8 cellular contexts compared by ENCODE assay signal in the genomic region with DNA sequence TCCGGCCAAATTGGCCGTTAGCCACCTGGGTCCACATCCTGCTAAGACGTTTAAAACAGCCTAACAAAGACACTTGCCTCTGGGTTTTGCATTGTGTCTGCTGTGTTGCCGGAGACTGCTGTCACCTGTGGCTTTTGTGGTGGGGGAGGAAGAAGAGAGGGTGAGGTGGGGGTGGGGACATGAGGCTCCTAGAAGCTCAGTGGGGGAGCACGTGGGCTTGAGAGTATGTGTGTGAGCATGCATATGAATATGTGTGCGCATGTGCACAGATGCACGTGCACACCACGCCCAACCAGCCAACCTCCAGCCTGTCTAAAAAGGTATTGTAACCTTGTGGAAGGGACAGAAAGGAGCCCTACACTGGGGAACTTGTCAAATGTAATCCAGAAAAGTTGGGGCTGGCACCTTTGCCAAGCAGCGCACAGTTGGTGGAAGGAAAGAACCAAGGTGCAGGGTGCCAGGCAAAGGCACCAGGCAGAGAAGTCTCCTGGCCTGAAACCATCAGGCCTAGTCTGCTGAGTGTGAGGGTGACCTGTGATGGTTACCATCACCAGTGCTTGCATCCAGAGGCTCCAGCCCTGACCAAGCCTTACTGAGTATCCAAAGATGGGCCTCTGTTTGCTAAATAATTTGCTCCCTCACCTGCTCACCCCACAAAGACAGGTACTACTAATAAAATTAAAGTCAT. TPM values are rescaled to one million over a fixed set of nuclear protein-coding genes. Genes with fewer than 3 reads are reported as not detected.
DNase-seq lines count a peak whose midpoint lies in the region; ATAC-seq and TF ChIP-seq lines count a peak whose summit lies in the region.

No MANE protein-coding gene starts in this region.

- no peaks in the 10 kb centered on the region for H3K4me1 ChIP-seq in esophagus muscularis mucosa

- H3K4me3 Mint-ChIP-seq in activated T-cell treated with anti-CD3 and anti-CD28 coated beads, Interleukin-2, amount 50 U/mL, for 72 hours = peak overlapping the region; percentile 61 to 62
- no peak overlapping the region for H3K4me3 Mint-ChIP-seq in glutamatergic neuron (ENCODE audit: unreplicated experiment)

- peak overlapping the region; percentile 37 for H3K27ac ChIP-seq in HL-60 (replicated peaks)
- H3K27ac ChIP-seq in esophagus muscularis mucosa (replicated peaks in 1 of 4) = no peak overlapping the region

- DNase-seq in GM20000 (ENCODE audit: low spot score) (peak; percentile 53), HL-60 (ENCODE audit: low read depth in 1 of 2, low spot score in 1 of 2) (peak in 1 of 2 experiments; percentile 59), foreskin melanocyte (no peak), glutamatergic neuron (no peak), NCI-H2227 (lab: John Stamatoyannopoulos, UW; ENCODE audit: unreplicated experiment) (no peak), esophagus muscularis mucosa (ENCODE audit: extremely low spot score) (no peak)
- peak; percentile 64 to 75 for DNase-seq in activated T-cell treated with anti-CD3 and anti-CD28 coated beads, Interleukin-2, amount 50 U/mL, for 72 hours
- peak; percentile 65 for DNase-seq in stimulated activated CD4-positive, alpha-beta T cell treated with anti-CD3 and anti-CD28 coated beads, Interleukin-2, amount 100 ng/mL, for 24 hours

- TF ChIP-seq CTCF in GM20000 (IDR thresholded peaks at IDR 0.05; ENCODE audit: extremely low read depth, missing control alignments) = no peak
- TF ChIP-seq CTCF in HL-60 (IDR thresholded peaks at IDR 0.05; ENCODE audit: insufficient read depth, low read length) = no peak
- TF ChIP-seq CTCF in glutamatergic neuron (IDR thresholded peaks at IDR 0.05; ENCODE audit: partially characterized antibody, unreplicated experiment) = no peak
- TF ChIP-seq CTCF in esophagus muscularis mucosa (IDR thresholded peaks at IDR 0.05) = no peak

- H3K27me3 ChIP-seq in HL-60 (ENCODE audit: insufficient read depth, poor library complexity, severe bottlenecking) (no peaks in the 10 kb centered on the region), esophagus muscularis mucosa (no peaks in the 10 kb centered on the region)

- no peaks in the 10 kb centered on the region for H3K27me3 Mint-ChIP-seq in activated T-cell treated with anti-CD3 and anti-CD28 coated beads, Interleukin-2, amount 50 U/mL, for 72 hours (ENCODE audit: low read depth)
- H3K27me3 Mint-ChIP-seq in glutamatergic neuron (ENCODE audit: unreplicated experiment) = peaks cover 2% of the 10 kb centered on the region

- no peaks in the 10 kb centered on the region for H3K9me3 ChIP-seq in esophagus muscularis mucosa

- 64% methylated on average over 9 of the region's 9 CpGs for WGBS in esophagus muscularis mucosa

- no peak overlapping the region for H3K4me3 ChIP-seq in HL-60 (replicated peaks; ENCODE audit: insufficient read depth, low read length)
- H3K4me3 ChIP-seq in esophagus muscularis mucosa = no peak overlapping the region

- H3K36me3 ChIP-seq in esophagus muscularis mucosa = no peaks in the 10 kb centered on the region

- H3K36me3 Mint-ChIP-seq in activated T-cell treated with anti-CD3 and anti-CD28 coated beads, Interleukin-2, amount 50 U/mL, for 72 hours (ENCODE audit: insufficient read depth in 2 of 2) = no peaks in the 10 kb centered on the region
- H3K36me3 Mint-ChIP-seq in glutamatergic neuron (ENCODE audit: unreplicated experiment) = no peaks in the 10 kb centered on the region

- intact Hi-C loops in esophagus muscularis mucosa (cut with DNase I) = no loop called here

- H3K4me1 Mint-ChIP-seq in activated T-cell treated with anti-CD3 and anti-CD28 coated beads, Interleukin-2, amount 50 U/mL, for 72 hours (ENCODE audit: low read depth) = peaks cover 62% of the 10 kb centered on the region
- H3K4me1 Mint-ChIP-seq in glutamatergic neuron (ENCODE audit: low read depth, unreplicated experiment) = no peaks in the 10 kb centered on the region

- no peaks in the 10 kb centered on the region for H3K9me3 Mint-ChIP-seq in activated T-cell treated with anti-CD3 and anti-CD28 coated beads, Interleukin-2, amount 50 U/mL, for 72 hours
- no peaks in the 10 kb centered on the region for H3K9me3 Mint-ChIP-seq in glutamatergic neuron (ENCODE audit: unreplicated experiment)

- TF ChIP-seq EP300 in esophagus muscularis mucosa (IDR thresholded peaks at IDR 0.05) = no peak

- ATAC-seq in activated T-cell treated with anti-CD3 and anti-CD28 coated beads, Interleukin-2, amount 50 U/mL, for 72 hours (replicated peaks in 1 of 2) = peak; percentile 82 to 83

- TF ChIP-seq POLR2A in esophagus muscularis mucosa (IDR thresholded peaks at IDR 0.05; ENCODE audit: low read depth) = no peak

- peak overlapping the region; percentile 78 for H3K27ac Mint-ChIP-seq in activated T-cell treated with anti-CD3 and anti-CD28 coated beads, Interleukin-2, amount 50 U/mL, for 72 hours
- H3K27ac Mint-ChIP-seq in glutamatergic neuron (ENCODE audit: unreplicated experiment) = no peak overlapping the region

RNA-seq across cellular contexts. Expression of a gene that starts 10.1 kb away (rescaled TPM):
- 100 to 1,000 TPM; 148 to 166 TPM for total RNA-seq in activated T-cell treated with anti-CD3 and anti-CD28 coated beads, Interleukin-2, amount 50 U/mL, for 72 hours
- total RNA-seq in glutamatergic neuron (ENCODE audit: unreplicated experiment) (not detected), esophagus muscularis mucosa (10 to 100 TPM in 1 of 4 donors, 1 to 10 TPM in 3; 3.9 to 10.4 (median 6.3) TPM)

RNA-seq across cellular contexts. Expression of a gene that starts 30.8 kb away (rescaled TPM):
- under 1 TPM; 0.24 to 0.42 TPM for total RNA-seq in activated T-cell treated with anti-CD3 and anti-CD28 coated beads, Interleukin-2, amount 50 U/mL, for 72 hours
- total RNA-seq in glutamatergic neuron (ENCODE audit: unreplicated experiment) = not detected
- 10 to 100 TPM in 1 of 4 donors, 1 to 10 TPM in 3; 3.3 to 14.4 (median 5.0) TPM for total RNA-seq in esophagus muscularis mucosa

Comparison
In these comparisons a context has a peak if more than half of its experiments do, and no peak if none do; other contexts are left out.
1. DNase-seq: peak in GM20000 (single experiment), activated T-cell treated with anti-CD3 and anti-CD28 coated beads, Interleukin-2, amount 50 U/mL, for 72 hours (2 of 2) and stimulated activated CD4-positive, alpha-beta T cell treated with anti-CD3 and anti-CD28 coated beads, Interleukin-2, amount 100 ng/mL, for 24 hours (2 of 2); none in foreskin melanocyte (single experiment), glutamatergic neuron (single experiment), NCI-H2227 (single experiment) and esophagus muscularis mucosa (single experiment).
2. RNA of a gene that starts 10.1 kb away (total RNA-seq): 148 to 166 TPM in activated T-cell treated with anti-CD3 and anti-CD28 coated beads, Interleukin-2, amount 50 U/mL, for 72 hours; 3.9 to 10.4 TPM in esophagus muscularis mucosa and not detected in glutamatergic neuron (single experiment); every median in the first group is over 10 times any median in the second.